In genomic region chr7:139153832-139154231, GRCh38 we compare ENCODE assay signal across 16 cellular contexts. TPM values are rescaled to one million over a fixed set of nuclear protein-coding genes. Genes with fewer than 3 reads are reported as not detected.
A peak's percentile ranks its signal among the peaks of the same experiment; 100 is the strongest.
DNase-seq lines count a peak whose midpoint lies in the region; ATAC-seq and TF ChIP-seq lines count a peak whose summit lies in the region.
"Had no signal": no experiment of that assay in that cellular context is flagged by ENCODE, and none has a peak within 500 bp of the region (broad histone marks: within the 10 kb centered on the region; RNA-seq: fewer than 3 reads in every experiment).

No MANE protein-coding gene starts in this region.

- no peaks in the 10 kb centered on the region for H3K36me3 ChIP-seq in breast epithelium
- H3K36me3 ChIP-seq in body of pancreas (replicated peaks in 1 of 2; ENCODE audit: insufficient read depth in 1 of 2, low read depth in 2 of 2), result no peaks in the 10 kb centered on the region

- TF ChIP-seq CTCF in MCF 10A (IDR thresholded peaks at IDR 0.05; ENCODE audit: unreplicated experiment) (no peak), breast epithelium (IDR thresholded peaks at IDR 0.05) (no peak), body of pancreas (IDR thresholded peaks at IDR 0.05) (no peak), osteocyte (IDR thresholded peaks at IDR 0.05) (no peak)

- no peak overlapping the region for H3K4me3 ChIP-seq in breast epithelium
- no peak overlapping the region for H3K4me3 ChIP-seq in body of pancreas
- H3K4me3 ChIP-seq: HAP-1, SK-N-MC, stomach had no signal

- H3K4me3 Mint-ChIP-seq in MCF 10A (ENCODE audit: unreplicated experiment) (no peak overlapping the region), osteocyte (ENCODE audit: unreplicated experiment) (no peak overlapping the region)
- H3K4me3 Mint-ChIP-seq: activated naive CD4-positive, alpha-beta T cell treated with anti-CD3 and anti-CD28 coated beads for 36 hours had no signal

- TF ChIP-seq POLR2A in breast epithelium (IDR thresholded peaks at IDR 0.05), result no peak
- TF ChIP-seq POLR2A in body of pancreas (IDR thresholded peaks at IDR 0.05), result no peak

- 43 to 44% methylated on average over 2 of the region's 2 CpGs for WGBS in body of pancreas, 2 donors

- H3K27ac ChIP-seq in breast epithelium (no peak overlapping the region), body of pancreas (no peak overlapping the region)
- H3K27ac ChIP-seq: SK-N-MC, stomach had no signal

- no peak overlapping the region for H3K27ac Mint-ChIP-seq in MCF 10A (ENCODE audit: low read depth, unreplicated experiment)
- no peak overlapping the region for H3K27ac Mint-ChIP-seq in osteocyte (ENCODE audit: unreplicated experiment)
- H3K27ac Mint-ChIP-seq: activated naive CD4-positive, alpha-beta T cell treated with anti-CD3 and anti-CD28 coated beads for 36 hours had no signal

- ATAC-seq in body of pancreas (no peak), GM19463 (IDR thresholded peaks at IDR 0.05; ENCODE audit: unreplicated experiment) (no peak), HG03432 (IDR thresholded peaks at IDR 0.05; ENCODE audit: unreplicated experiment) (no peak)

- no peaks in the 10 kb centered on the region for H3K4me1 Mint-ChIP-seq in MCF 10A (ENCODE audit: insufficient read depth, unreplicated experiment)
- no peaks in the 10 kb centered on the region for H3K4me1 Mint-ChIP-seq in osteocyte (ENCODE audit: unreplicated experiment)

- peaks cover 0 to 7% of the 10 kb centered on the region in 2 donors for H3K9me3 ChIP-seq in breast epithelium
- H3K9me3 ChIP-seq in body of pancreas, result no peaks in the 10 kb centered on the region
- H3K9me3 ChIP-seq: HAP-1 had no signal

- POLR2A ChIA-PET in MCF 10A (lab: Yijun Ruan, JAX), result no interaction called here

- no peaks in the 10 kb centered on the region for H3K4me1 ChIP-seq in breast epithelium
- no peaks in the 10 kb centered on the region for H3K4me1 ChIP-seq in body of pancreas
- H3K4me1 ChIP-seq: HAP-1, stomach had no signal

- H3K9me3 Mint-ChIP-seq in MCF 10A (ENCODE audit: unreplicated experiment) (no peaks in the 10 kb centered on the region), osteocyte (ENCODE audit: unreplicated experiment) (peaks cover 3% of the 10 kb centered on the region)
- H3K9me3 Mint-ChIP-seq: activated naive CD4-positive, alpha-beta T cell treated with anti-CD3 and anti-CD28 coated beads for 36 hours had no signal

- intact Hi-C loops in MCF 10A (cut with micrococcal nuclease) (no loop called here), breast epithelium (cut with DNase I; ENCODE audit: low total_unique reads) (no loop called here), body of pancreas (cut with DNase I) (no loop called here)

- CTCF ChIA-PET in MCF 10A (lab: Yijun Ruan, JAX), result no interaction called here

- H3K27me3 ChIP-seq in breast epithelium, result no peaks in the 10 kb centered on the region
- H3K27me3 ChIP-seq in body of pancreas, result no peaks in the 10 kb centered on the region
- H3K27me3 ChIP-seq: stomach had no signal

- BruUV-seq in MCF 10A (replicated peaks; lab: Mats Ljungman, UMichigan), result no TSS peak

- DNase-seq in MCF 10A (ENCODE audit: unreplicated experiment), result peak; percentile 37
- DNase-seq in breast epithelium (ENCODE audit: low spot score in 2 of 2), result no peak
- DNase-seq in SW 1271 (lab: John Stamatoyannopoulos, UW), result peak; percentile 36 to 76
- DNase-seq in fibroblast of the conjunctiva (ENCODE audit: low read depth), result peak; percentile 6
- DNase-seq in body of pancreas, result no peak
- no peak for DNase-seq in osteocyte (ENCODE audit: extremely low spot score, unreplicated experiment)
- DNase-seq: activated CD4-positive, alpha-beta T cell treated with anti-CD3 and anti-CD28 coated beads for 4 hours; activated naive CD4-positive, alpha-beta T cell treated with anti-CD3 and anti-CD28 coated beads for 36 hours; NCI-H510A; nucleus accumbens; stimulated activated CD4-positive, alpha-beta T cell treated with anti-CD3 and anti-CD28 coated beads, Interleukin-1b, Interleukin-23, amount 100 ng/mL, for 48 hours; stomach had no signal

- H3K36me3 Mint-ChIP-seq in MCF 10A (ENCODE audit: insufficient read depth, unreplicated experiment) (peaks cover 4% of the 10 kb centered on the region), osteocyte (ENCODE audit: unreplicated experiment) (peaks cover 16% of the 10 kb centered on the region)

- H3K27me3 Mint-ChIP-seq in MCF 10A (ENCODE audit: insufficient read depth, unreplicated experiment) (no peaks in the 10 kb centered on the region), osteocyte (ENCODE audit: unreplicated experiment) (no peaks in the 10 kb centered on the region)

RNA-seq across cellular contexts. Expression of gene ZC3HAV1, which starts 44.3 kb away (rescaled TPM):
- total RNA-seq in MCF 10A (2022) (14.2 and 25.7 TPM in 2 replicates), breast epithelium (10 to 100 TPM; 22.1 to 41.3 (median 37.7) TPM), body of pancreas (10 to 100 TPM; 13.5 to 14.5 TPM), osteocyte (42.7 and 43.0 TPM in 2 replicates)

Comparison
In these comparisons a context has a peak if more than half of its experiments do, and no peak if none do; other contexts are left out.
1. DNase-seq: peak in MCF 10A (single experiment), SW 1271 (2 of 2) and fibroblast of the conjunctiva (single experiment); none in breast epithelium (0 of 2), body of pancreas (0 of 4) and osteocyte (single experiment).